16 cellular contexts compared by ENCODE assay signal in the genomic region with DNA sequence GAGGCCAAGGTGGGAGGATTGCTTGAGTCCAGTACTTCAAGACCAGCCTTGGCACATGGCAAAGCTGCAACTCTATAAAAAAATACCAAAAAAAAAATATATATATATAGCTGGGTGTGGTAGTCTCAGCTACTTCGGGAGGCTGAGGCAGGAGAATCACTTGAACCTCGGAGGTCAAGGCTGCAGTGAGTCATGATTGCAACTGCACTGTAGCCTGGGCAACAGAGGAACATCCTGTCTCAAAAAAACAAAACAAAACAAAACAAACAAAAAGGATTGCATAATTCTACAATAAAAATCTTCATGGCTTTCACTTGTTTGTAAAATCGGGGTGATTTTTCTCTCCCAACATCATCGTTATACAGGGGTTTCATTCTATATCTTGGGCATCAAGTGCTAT. TPM values are rescaled to one million over a fixed set of nuclear protein-coding genes. Genes with fewer than 3 reads are reported as not detected.
A peak's percentile ranks its signal among the peaks of the same experiment; 100 is the strongest.
DNase-seq lines count a peak whose midpoint lies in the region; ATAC-seq and TF ChIP-seq lines count a peak whose summit lies in the region.
"Had no signal": no experiment of that assay in that cellular context is flagged by ENCODE, and none has a peak within 500 bp of the region (broad histone marks: within the 10 kb centered on the region; RNA-seq: fewer than 3 reads in every experiment).

No MANE protein-coding gene starts in this region.

- no peaks in the 10 kb centered on the region for H3K9me3 Mint-ChIP-seq in CD14-positive monocyte
- no peaks in the 10 kb centered on the region for H3K9me3 Mint-ChIP-seq in activated naive CD4-positive, alpha-beta T cell treated with anti-CD3 and anti-CD28 coated beads for 36 hours
- H3K9me3 Mint-ChIP-seq: activated CD4-positive, alpha-beta T cell treated with anti-CD3 and anti-CD28 coated beads, Interleukin-2, amount 10 ng/mL, durations not matched to agents 24 days and 14 days; CD4-positive, alpha-beta memory T cell; neural crest cell; stimulated activated naive CD8-positive, alpha-beta T cell treated with anti-CD3 and anti-CD28 coated beads, Interleukin-15, amount 100 ng/mL, for 72 hours had no signal

- TF ChIP-seq CTCF in CD14-positive monocyte (IDR thresholded peaks at IDR 0.05) (no peak), NB4 (IDR thresholded peaks at IDR 0.05; ENCODE audit: low read depth, low read length) (no peak)

- DNase-seq in CD14-positive monocyte (ENCODE audit: low spot score) (peak; percentile 54), NB4 (ENCODE audit: low read depth) (peak; percentile 43), dermis microvascular lymphatic vessel endothelial cell (ENCODE audit: low read depth in 2 of 2) (peak; percentile 63 to 68), myocyte (ENCODE audit: low read depth) (peak; percentile 32)
- DNase-seq in activated naive CD4-positive, alpha-beta T cell treated with anti-CD3 and anti-CD28 coated beads for 36 hours, result no peak
- no peak for DNase-seq in activated CD4-positive, CD25-positive, alpha-beta regulatory T cell (lab: John Stamatoyannopoulos, UW)
- DNase-seq: activated CD4-positive, alpha-beta T cell treated with anti-CD3 and anti-CD28 coated beads, Interleukin-2, amount 10 ng/mL, durations not matched to agents 24 days and 14 days; activated gamma-delta T cell; NCI-H526; stimulated activated CD4-positive, alpha-beta T cell treated with anti-CD3 and anti-CD28 coated beads, Interleukin-4, amount 100 ng/mL, for 1 hour; stimulated activated naive CD8-positive, alpha-beta T cell treated with anti-CD3 and anti-CD28 coated beads, Interleukin-15, amount 100 ng/mL, for 72 hours had no signal

- H3K4me1 Mint-ChIP-seq in CD14-positive monocyte, result no peaks in the 10 kb centered on the region
- H3K4me1 Mint-ChIP-seq in activated naive CD4-positive, alpha-beta T cell treated with anti-CD3 and anti-CD28 coated beads for 36 hours (ENCODE audit: low read depth), result no peaks in the 10 kb centered on the region
- H3K4me1 Mint-ChIP-seq: activated CD4-positive, alpha-beta T cell treated with anti-CD3 and anti-CD28 coated beads, Interleukin-2, amount 10 ng/mL, durations not matched to agents 24 days and 14 days; CD4-positive, alpha-beta memory T cell; neural crest cell; stimulated activated naive CD8-positive, alpha-beta T cell treated with anti-CD3 and anti-CD28 coated beads, Interleukin-15, amount 100 ng/mL, for 72 hours had no signal

- H3K27me3 Mint-ChIP-seq in CD14-positive monocyte (ENCODE audit: low read depth in 3 of 3), result no peaks in the 10 kb centered on the region
- H3K27me3 Mint-ChIP-seq in activated naive CD4-positive, alpha-beta T cell treated with anti-CD3 and anti-CD28 coated beads for 36 hours (ENCODE audit: low read depth), result no peaks in the 10 kb centered on the region
- H3K27me3 Mint-ChIP-seq: activated CD4-positive, alpha-beta T cell treated with anti-CD3 and anti-CD28 coated beads, Interleukin-2, amount 10 ng/mL, durations not matched to agents 24 days and 14 days; CD4-positive, alpha-beta memory T cell; stimulated activated naive CD8-positive, alpha-beta T cell treated with anti-CD3 and anti-CD28 coated beads, Interleukin-15, amount 100 ng/mL, for 72 hours had no signal

- no peak for TF ChIP-seq POLR2A in NB4 (IDR thresholded peaks at IDR 0.05; ENCODE audit: extremely low read depth, insufficient read length)

- intact Hi-C loops in CD14-positive monocyte (cut with micrococcal nuclease), result no loop called here
- intact Hi-C loops in activated naive CD4-positive, alpha-beta T cell treated with anti-CD3 and anti-CD28 coated beads for 36 hours (cut with micrococcal nuclease), result no loop called here

- peaks cover 0 to 3% of the 10 kb centered on the region in 2 donors for H3K36me3 Mint-ChIP-seq in CD14-positive monocyte
- no peaks in the 10 kb centered on the region for H3K36me3 Mint-ChIP-seq in activated naive CD4-positive, alpha-beta T cell treated with anti-CD3 and anti-CD28 coated beads for 36 hours (ENCODE audit: low read depth)
- H3K36me3 Mint-ChIP-seq: CD4-positive, alpha-beta memory T cell had no signal

- H3K4me3 ChIP-seq in NB4 (ENCODE audit: low read depth, low read length), result no peak overlapping the region
- H3K4me3 ChIP-seq: SK-N-MC had no signal

- no peak overlapping the region for H3K4me3 Mint-ChIP-seq in CD14-positive monocyte
- no peak overlapping the region for H3K4me3 Mint-ChIP-seq in activated naive CD4-positive, alpha-beta T cell treated with anti-CD3 and anti-CD28 coated beads for 36 hours
- H3K4me3 Mint-ChIP-seq: activated CD4-positive, alpha-beta T cell treated with anti-CD3 and anti-CD28 coated beads, Interleukin-2, amount 10 ng/mL, durations not matched to agents 24 days and 14 days; CD4-positive, alpha-beta memory T cell; neural crest cell; stimulated activated naive CD8-positive, alpha-beta T cell treated with anti-CD3 and anti-CD28 coated beads, Interleukin-15, amount 100 ng/mL, for 72 hours had no signal

- H3K27ac Mint-ChIP-seq in CD14-positive monocyte, result peak overlapping the region in 4 of 7 donors; percentile 8 to 75 (median 38)
- no peak overlapping the region for H3K27ac Mint-ChIP-seq in activated naive CD4-positive, alpha-beta T cell treated with anti-CD3 and anti-CD28 coated beads for 36 hours
- H3K27ac Mint-ChIP-seq: activated CD4-positive, alpha-beta T cell treated with anti-CD3 and anti-CD28 coated beads, Interleukin-2, amount 10 ng/mL, durations not matched to agents 24 days and 14 days; stimulated activated naive CD8-positive, alpha-beta T cell treated with anti-CD3 and anti-CD28 coated beads, Interleukin-15, amount 100 ng/mL, for 72 hours had no signal

- ATAC-seq in HG02970 (IDR thresholded peaks at IDR 0.05; ENCODE audit: low FRiP score, unreplicated experiment) (no peak), GM18870 (IDR thresholded peaks at IDR 0.05; ENCODE audit: unreplicated experiment) (no peak)
- ATAC-seq: stimulated activated naive CD8-positive, alpha-beta T cell treated with anti-CD3 and anti-CD28 coated beads, Interleukin-15, amount 100 ng/mL, for 72 hours had no signal

- CTCF ChIA-PET in activated naive CD4-positive, alpha-beta T cell treated with anti-CD3 and anti-CD28 coated beads for 36 hours (lab: Charles Lee), result no interaction called here

RNA-seq across cellular contexts. Expression of a gene that starts 35.1 kb away (rescaled TPM):
- 100 to 1,000 TPM; 113 to 115 TPM for polyA plus RNA-seq in CD14-positive monocyte
- total RNA-seq in dermis microvascular lymphatic vessel endothelial cell, result 37.7 and 83.2 TPM in 2 replicates
- total RNA-seq in myocyte, result 19.9 and 20.8 TPM in 2 replicates
- 33.0 TPM for polyA plus RNA-seq in myocyte (2012)
- 10 to 100 TPM; 42.8 to 44.0 TPM for total RNA-seq in activated naive CD4-positive, alpha-beta T cell treated with anti-CD3 and anti-CD28 coated beads for 36 hours

Comparison
In these comparisons a context has a peak if more than half of its experiments do, and no peak if none do; other contexts are left out.
1. DNase-seq: peak in CD14-positive monocyte (single experiment), NB4 (single experiment), dermis microvascular lymphatic vessel endothelial cell (2 of 2) and myocyte (single experiment); none in activated naive CD4-positive, alpha-beta T cell treated with anti-CD3 and anti-CD28 coated beads for 36 hours (single experiment) and activated CD4-positive, CD25-positive, alpha-beta regulatory T cell (0 of 4).